In genomic region chr19:14476663-14477401, GRCh38 we compare ENCODE assay signal across 9 cellular contexts. TPM values are rescaled to one million over a fixed set of nuclear protein-coding genes. Genes with fewer than 3 reads are reported as not detected.
DNase-seq lines count a peak whose midpoint lies in the region; ATAC-seq and TF ChIP-seq lines count a peak whose summit lies in the region.
"Had no signal": no experiment of that assay in that cellular context is flagged by ENCODE, and none has a peak within 500 bp of the region (broad histone marks: within the 10 kb centered on the region; RNA-seq: fewer than 3 reads in every experiment).

No MANE protein-coding gene starts in this region.

- DNase-seq in Caco-2 (peak in 1 of 2 experiments; percentile 45), HUDEP-2 (lab: John Stamatoyannopoulos, UW; ENCODE audit: unreplicated experiment in 76 of 76) (peak in 53 of 76 experiments; percentile 12 to 78 (median 48)), WTC11 (ENCODE audit: low spot score) (no peak), iris pigment epithelial cell (ENCODE audit: low read depth) (peak; percentile 95), NCI-H1930 (lab: John Stamatoyannopoulos, UW) (no peak), NCI-H2081 treated with DMSO at 0.1 percent for 48 hours (lab: John Stamatoyannopoulos, UW) (no peak)

- no peaks in the 10 kb centered on the region for H3K9me3 ChIP-seq in Caco-2

- no peak for TF ChIP-seq CTCF in Caco-2 (IDR thresholded peaks at IDR 0.05; ENCODE audit: insufficient read depth in 1 of 2, low read depth in 1 of 2, low read length in 1 of 2, severe bottlenecking in 1 of 2, unreplicated experiment in 1 of 2)
- TF ChIP-seq CTCF in WTC11 (IDR thresholded peaks at IDR 0.05): no peak

- H3K36me3 ChIP-seq in Caco-2 (ENCODE audit: control insufficient read depth, insufficient read depth, low read length): no peaks in the 10 kb centered on the region; the same call in 1 of the 2 replicates

- H3K27me3 Mint-ChIP-seq in Caco-2 (ENCODE audit: insufficient read depth, unreplicated experiment) (no peaks in the 10 kb centered on the region), WTC11 (ENCODE audit: low read depth) (peaks cover 12% of the 10 kb centered on the region)

- CTCF ChIA-PET in Caco-2 (lab: Charles Lee) (no interaction called here), WTC11 (lab: Charles Lee) (interaction anchor here (0.7 kb wide), 1 partner anchor 8 kb away, joined by 4 read pairs; no protein-coding TSS in a partner anchor)

- H3K27ac Mint-ChIP-seq in Caco-2 (ENCODE audit: unreplicated experiment) (peak overlapping the region; percentile 6), WTC11 (peak overlapping the region; percentile 68; the same call in 1 of the 2 replicates)
- H3K27ac Mint-ChIP-seq: dendritic cell treated with granulocyte-macrophage colony-stimulating factor and Interleukin-4, amounts not matched to agents 40 ng/mL and 50 ng/mL, for 4 days had no signal

- intact Hi-C loops in Caco-2 (cut with micrococcal nuclease; ENCODE audit: unreplicated experiment): loop anchor here (10.0 kb wide), 1 partner anchor 112 kb away; no protein-coding TSS in a partner anchor

- no peaks in the 10 kb centered on the region for H3K27me3 ChIP-seq in Caco-2 (replicated peaks; ENCODE audit: control insufficient read depth, insufficient read depth, low read length)

- POLR2A ChIA-PET in Caco-2 (lab: Charles Lee) (no interaction called here), WTC11 (lab: Charles Lee) (interaction anchor here (0.6 kb wide), 1 partner anchor 22 kb away, joined by 6 read pairs; no protein-coding TSS in a partner anchor)

- no peak for ATAC-seq in WTC11
- no peak for ATAC-seq in GM18907 (IDR thresholded peaks at IDR 0.05; ENCODE audit: unreplicated experiment)
- ATAC-seq in GM21723 (IDR thresholded peaks at IDR 0.05; ENCODE audit: unreplicated experiment): no peak

- H3K4me1 Mint-ChIP-seq in Caco-2 (ENCODE audit: low read depth, unreplicated experiment) (peaks cover 15% of the 10 kb centered on the region), WTC11 (peaks cover 24% of the 10 kb centered on the region)

- H3K36me3 Mint-ChIP-seq in Caco-2 (ENCODE audit: insufficient read depth, unreplicated experiment) (peaks cover 50% of the 10 kb centered on the region), WTC11 (peaks cover 6% of the 10 kb centered on the region; the same call in 1 of the 2 replicates)

- H3K9me3 Mint-ChIP-seq in Caco-2 (ENCODE audit: unreplicated experiment) (no peaks in the 10 kb centered on the region), WTC11 (no peaks in the 10 kb centered on the region)
- H3K9me3 Mint-ChIP-seq: dendritic cell treated with granulocyte-macrophage colony-stimulating factor and Interleukin-4, amounts not matched to agents 40 ng/mL and 50 ng/mL, for 4 days had no signal

- no peaks in the 10 kb centered on the region; the same call in 1 of the 2 replicates for H3K4me1 ChIP-seq in Caco-2

- no peak overlapping the region for H3K4me3 Mint-ChIP-seq in Caco-2 (ENCODE audit: unreplicated experiment)
- H3K4me3 Mint-ChIP-seq in WTC11: no peak overlapping the region
- H3K4me3 Mint-ChIP-seq: dendritic cell treated with granulocyte-macrophage colony-stimulating factor and Interleukin-4, amounts not matched to agents 40 ng/mL and 50 ng/mL, for 4 days had no signal

- BruUV-seq in Caco-2 (replicated peaks; lab: Mats Ljungman, UMichigan): no TSS peak

- no peak overlapping the region for H3K4me3 ChIP-seq in Caco-2 (ENCODE audit: low read depth, low read length)

TF ChIP-seq in WTC11, 78 proteins besides CTCF, POLR2A, EP300 and RAD21:
- TF ChIP-seq FOXP4 (CRISPR knock-in tag; IDR thresholded peaks at IDR 0.05): no peak

RNA-seq across cellular contexts. Expression of gene PTGER1, which starts 1.7 kb away (rescaled TPM):
- 0.20 and 0.74 TPM in 2 replicates for total RNA-seq in Caco-2 (2022)
- 0.68 to 1.2 TPM (median 0.87 TPM) in 3 replicates for total RNA-seq in WTC11 (2021)

RNA-seq across cellular contexts. Expression of gene GIPC1, which starts 19.1 kb away (rescaled TPM):
- total RNA-seq in Caco-2 (2022) (98.7 and 105 TPM in 2 replicates), WTC11 (2021) (70.7 to 76.5 TPM (median 75.0 TPM) in 3 replicates)

RNA-seq across cellular contexts. Expression of gene DNAJB1, which starts 41.4 kb away (rescaled TPM):
- total RNA-seq in Caco-2 (2022) (79.5 and 80.2 TPM in 2 replicates), WTC11 (2021) (54.5 to 88.7 TPM (median 81.9 TPM) in 3 replicates)

RNA-seq across cellular contexts. Expression of gene PKN1, which starts 43.7 kb away (rescaled TPM):
- total RNA-seq in Caco-2 (2022) (102 and 105 TPM in 2 replicates), WTC11 (2021) (170 to 197 TPM (median 187 TPM) in 3 replicates)

RNA-seq across cellular contexts. Expression of gene TECR, which starts 52.6 kb away (rescaled TPM):
- total RNA-seq in Caco-2 (2022): 294 and 300 TPM in 2 replicates
- total RNA-seq in WTC11 (2021): 161 to 198 TPM (median 197 TPM) in 3 replicates

Comparison
In these comparisons a context has a peak if more than half of its experiments do, and no peak if none do; other contexts are left out.
1. DNase-seq: peak in HUDEP-2 (53 of 76) and iris pigment epithelial cell (single experiment); none in WTC11 (single experiment), NCI-H1930 (0 of 2) and NCI-H2081 treated with DMSO at 0.1 percent for 48 hours (single experiment).